ENCODE assay signal across 17 cellular contexts in the genomic region with DNA sequence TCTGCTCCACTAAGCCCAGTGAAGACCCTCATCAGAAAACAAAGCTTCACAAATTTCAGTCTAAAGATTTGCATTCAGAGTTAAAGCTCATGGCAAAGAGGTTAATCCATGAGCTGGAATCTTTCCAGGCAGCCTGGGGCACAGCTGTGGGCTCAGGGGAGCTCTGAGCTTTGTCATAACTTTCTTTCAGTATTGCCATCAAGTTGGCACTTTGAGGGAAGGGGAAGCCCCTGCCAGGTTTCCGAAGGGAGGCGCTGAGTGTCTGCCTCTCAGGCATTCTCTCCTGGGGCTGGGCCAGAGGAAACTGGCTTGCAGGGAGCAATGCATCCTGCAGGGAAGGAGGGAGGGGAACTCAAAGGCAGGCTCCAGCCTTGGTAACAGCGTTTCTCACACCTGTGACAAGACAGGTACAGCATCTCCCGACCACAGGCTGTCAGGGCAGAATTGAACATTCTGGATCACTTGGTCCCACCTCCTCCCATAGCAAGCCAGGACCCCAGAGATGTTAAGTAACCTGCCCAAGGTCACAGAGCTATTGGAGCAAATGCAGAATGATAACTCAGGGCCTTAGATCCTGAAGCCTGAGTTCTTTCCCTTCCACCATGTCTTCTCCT. TPM values are rescaled to one million over a fixed set of nuclear protein-coding genes. Genes with fewer than 3 reads are reported as not detected.
A peak's percentile ranks its signal among the peaks of the same experiment; 100 is the strongest.
DNase-seq lines count a peak whose midpoint lies in the region; ATAC-seq, FAIRE-seq and TF ChIP-seq lines count a peak whose summit lies in the region.
"Had no signal": no experiment of that assay in that cellular context is flagged by ENCODE, and none has a peak within 500 bp of the region (broad histone marks: within the 10 kb centered on the region; RNA-seq: fewer than 3 reads in every experiment).

No MANE protein-coding gene starts in this region.

- H3K4me1 Mint-ChIP-seq in MCF 10A (ENCODE audit: insufficient read depth, unreplicated experiment) = no peaks in the 10 kb centered on the region
- H3K4me1 Mint-ChIP-seq in stimulated activated naive B cell treated with anti-CD40 and anti-IgM and Interleukin-4, amounts not matched to agents 10 μg/mL and 1 μg/mL and 100 μg/mL, for 72 hours = peaks cover 0 to 3% of the 10 kb centered on the region in 2 donors

- peaks cover 90% of the 10 kb centered on the region for H3K27me3 Mint-ChIP-seq in MCF 10A (ENCODE audit: insufficient read depth, unreplicated experiment)
- peaks cover 56 to 57% of the 10 kb centered on the region in 2 donors for H3K27me3 Mint-ChIP-seq in stimulated activated naive B cell treated with anti-CD40 and anti-IgM and Interleukin-4, amounts not matched to agents 10 μg/mL and 1 μg/mL and 100 μg/mL, for 72 hours

- no peaks in the 10 kb centered on the region for H3K36me3 ChIP-seq in breast epithelium
- H3K36me3 ChIP-seq: BE2C, left lung, transverse colon had no signal

- POLR2A ChIA-PET in MCF 10A (lab: Yijun Ruan, JAX) = no interaction called here

- no peaks in the 10 kb centered on the region for H3K36me3 Mint-ChIP-seq in MCF 10A (ENCODE audit: insufficient read depth, unreplicated experiment)
- H3K36me3 Mint-ChIP-seq in stimulated activated naive B cell treated with anti-CD40 and anti-IgM and Interleukin-4, amounts not matched to agents 10 μg/mL and 1 μg/mL and 100 μg/mL, for 72 hours = no peaks in the 10 kb centered on the region

- H3K4me3 ChIP-seq in breast epithelium = no peak overlapping the region
- H3K4me3 ChIP-seq: left lung, transverse colon had no signal

- no peak overlapping the region for H3K27ac Mint-ChIP-seq in MCF 10A (ENCODE audit: low read depth, unreplicated experiment)
- H3K27ac Mint-ChIP-seq in stimulated activated naive B cell treated with anti-CD40 and anti-IgM and Interleukin-4, amounts not matched to agents 10 μg/mL and 1 μg/mL and 100 μg/mL, for 72 hours = no peak overlapping the region
- H3K27ac Mint-ChIP-seq: T-helper 1 cell treated with Interleukin-12 subunit alpha and Interleukin-12 subunit beta and Interleukin-4 antibody, amounts not matched to agents 30 μg/mL and 1 μg/mL, for 36 hours had no signal

- FAIRE-seq in HTR-8/SVneo (lab: Jason Lieb, UNC) = peak; percentile 69

- TF ChIP-seq POLR2A in breast epithelium (IDR thresholded peaks at IDR 0.05) = no peak

- CTCF ChIA-PET in MCF 10A (lab: Yijun Ruan, JAX) = interaction anchor here (0.6 kb wide), 1 partner anchor 921 kb away, joined by 3 read pairs; no protein-coding TSS in a partner anchor

- no peak overlapping the region for H3K4me3 Mint-ChIP-seq in MCF 10A (ENCODE audit: unreplicated experiment)
- no peak overlapping the region for H3K4me3 Mint-ChIP-seq in stimulated activated naive B cell treated with anti-CD40 and anti-IgM and Interleukin-4, amounts not matched to agents 10 μg/mL and 1 μg/mL and 100 μg/mL, for 72 hours
- H3K4me3 Mint-ChIP-seq: T-helper 1 cell treated with Interleukin-12 subunit alpha and Interleukin-12 subunit beta and Interleukin-4 antibody, amounts not matched to agents 30 μg/mL and 1 μg/mL, for 36 hours had no signal

- H3K9me3 Mint-ChIP-seq in MCF 10A (ENCODE audit: unreplicated experiment) = no peaks in the 10 kb centered on the region
- no peaks in the 10 kb centered on the region for H3K9me3 Mint-ChIP-seq in stimulated activated naive B cell treated with anti-CD40 and anti-IgM and Interleukin-4, amounts not matched to agents 10 μg/mL and 1 μg/mL and 100 μg/mL, for 72 hours
- H3K9me3 Mint-ChIP-seq: T-helper 1 cell treated with Interleukin-12 subunit alpha and Interleukin-12 subunit beta and Interleukin-4 antibody, amounts not matched to agents 30 μg/mL and 1 μg/mL, for 36 hours had no signal

- no peak overlapping the region for H3K27ac ChIP-seq in breast epithelium
- H3K27ac ChIP-seq: left lung, transverse colon had no signal

- BruUV-seq in MCF 10A (replicated peaks; lab: Mats Ljungman, UMichigan) = no TSS peak

- DNase-seq in MCF 10A (ENCODE audit: unreplicated experiment) = peak; percentile 21
- DNase-seq in breast epithelium (ENCODE audit: low spot score in 2 of 2) = no peak
- DNase-seq in HTR-8/SVneo (ENCODE audit: insufficient read length, low spot score) = no peak
- peak; percentile 11 for DNase-seq in astrocyte of the hippocampus (ENCODE audit: low read depth, low spot score)
- peak; percentile 33 for DNase-seq in stimulated activated naive B cell treated with anti-CD40 and anti-IgM and Interleukin-4, amounts not matched to agents 10 μg/mL and 1 μg/mL and 100 μg/mL, for 72 hours
- DNase-seq in cortex of kidney (lab: John Stamatoyannopoulos, UW) = no peak
- no peak for DNase-seq in NCI-H345 (lab: John Stamatoyannopoulos, UW)
- DNase-seq: BE2C, hypothalamus, left lung, MM.1S, NCI-H2081, occipital lobe, SHP77, transverse colon had no signal

- no peaks in the 10 kb centered on the region for H3K4me1 ChIP-seq in breast epithelium
- H3K4me1 ChIP-seq: BE2C, left lung, transverse colon had no signal

- H3K9me3 ChIP-seq in breast epithelium = no peaks in the 10 kb centered on the region
- H3K9me3 ChIP-seq: BE2C, left lung, transverse colon had no signal

- TF ChIP-seq CTCF in MCF 10A (IDR thresholded peaks at IDR 0.05; ENCODE audit: unreplicated experiment) = no peak
- TF ChIP-seq CTCF in breast epithelium (IDR thresholded peaks at IDR 0.05) = no peak

- intact Hi-C loops in MCF 10A (cut with micrococcal nuclease) (no loop called here), breast epithelium (cut with DNase I; ENCODE audit: low total_unique reads) (no loop called here)

- H3K27me3 ChIP-seq in breast epithelium = peaks cover 0 to 6% of the 10 kb centered on the region in 2 donors

- peak; percentile 73 to 94 for ATAC-seq in stimulated activated naive B cell treated with anti-CD40 and anti-IgM and Interleukin-4, amounts not matched to agents 10 μg/mL and 1 μg/mL and 100 μg/mL, for 72 hours (replicated peaks)
- ATAC-seq: left lung, sciatic nerve had no signal

RNA-seq across cellular contexts. Expression of gene LPO, which starts 3.9 kb away (rescaled TPM):
- total RNA-seq in MCF 10A (2022) (not detected in 2 replicates), breast epithelium (under 1 TPM in 1 of 3 donors, not detected in 2; 0.29 TPM)
- total RNA-seq: occipital lobe, sciatic nerve, transverse colon had no signal

RNA-seq across cellular contexts. Expression of gene MKS1, which starts 23.2 kb away (rescaled TPM):
- total RNA-seq in MCF 10A (2022) = 15.4 and 22.8 TPM in 2 replicates
- 10 to 100 TPM in 2 of 3 donors, 1 to 10 TPM in 1; 8.0 to 21.1 (median 15.1) TPM for total RNA-seq in breast epithelium

RNA-seq across cellular contexts. Expression of gene MPO, which starts 38.5 kb away (rescaled TPM):
- 0.19 TPM in 1 of 2 replicates, not detected in the other for total RNA-seq in MCF 10A (2022)
- under 1 TPM in 1 of 3 donors, not detected in 2; 0.16 TPM for total RNA-seq in breast epithelium
- total RNA-seq: occipital lobe, transverse colon had no signal

RNA-seq across cellular contexts. Expression of gene EPX, which starts 49.8 kb away (rescaled TPM):
- not detected in 2 replicates for total RNA-seq in MCF 10A (2022)
- not detected for total RNA-seq in breast epithelium
- total RNA-seq: left lung, occipital lobe, sciatic nerve, transverse colon had no signal

Comparison
In these comparisons a context has a peak if more than half of its experiments do, and no peak if none do; other contexts are left out.
1. DNase-seq: peak in MCF 10A (single experiment), astrocyte of the hippocampus (single experiment) and stimulated activated naive B cell treated with anti-CD40 and anti-IgM and Interleukin-4, amounts not matched to agents 10 μg/mL and 1 μg/mL and 100 μg/mL, for 72 hours (single experiment); none in breast epithelium (0 of 2), HTR-8/SVneo (single experiment), cortex of kidney (single experiment) and NCI-H345 (single experiment).